Comparison of ENCODE assay signal across 23 cellular contexts in the genomic region with DNA sequence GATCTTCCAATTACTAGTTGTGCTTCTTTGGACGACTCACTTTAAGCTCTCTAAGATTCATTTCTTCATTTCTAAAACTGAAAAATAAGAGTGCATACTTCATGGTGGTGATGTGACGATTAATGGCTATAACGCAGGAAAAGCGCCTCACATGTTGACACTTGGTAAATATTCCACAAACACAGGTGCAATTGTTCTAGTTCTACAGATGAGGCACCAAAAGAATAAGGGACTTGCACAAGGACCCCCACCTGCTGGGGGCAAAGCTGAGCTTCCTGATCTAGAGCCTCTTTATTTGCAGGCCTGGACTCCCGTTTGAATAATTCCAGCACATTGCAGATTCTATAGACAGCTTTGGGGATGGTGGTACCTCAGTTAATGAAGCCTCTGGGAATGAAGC.
"Had no signal": no experiment of that assay in that cellular context is flagged by ENCODE, and none has a peak within 500 bp of the region (broad histone marks: within the 10 kb centered on the region; RNA-seq: fewer than 3 reads in every experiment).

No MANE protein-coding gene starts in this region.

- ATAC-seq: activated CD8-positive, alpha-beta T cell treated with anti-CD3 and anti-CD28 coated beads for 36 hours; activated T-cell treated with anti-CD3 and anti-CD28 coated beads, Interleukin-2, amount 50 U/mL, for 4 hours; activated T-helper 17 cell treated with anti-CD3 and anti-CD28 coated beads, Interleukin-2, amount 50 U/mL, for 72 hours; effector memory CD8-positive, alpha-beta T cell; left cardiac atrium; left ventricle myocardium superior; mucosa of descending colon; natural killer cell treated with Interleukin-12 subunit alpha and Interleukin-12 subunit beta and Interleukin-15 and Interleukin-18, amount 100 ng/mL, for 72 hours; right cardiac atrium; upper lobe of right lung had no signal

- DNase-seq: activated B cell treated with CpG ODN at 0.5 μM for 24 hours; activated CD4-positive, alpha-beta T cell treated with anti-CD3 and anti-CD28 coated beads, Interleukin-2, amount 50 U/mL, for 1 hour; activated CD8-positive, alpha-beta T cell treated with anti-CD3 and anti-CD28 coated beads for 36 hours; activated gamma-delta T cell treated with Interleukin-2 at 50 U/mL for 16 hours; activated naive CD4-positive, alpha-beta T cell treated with anti-CD3 and anti-CD28 coated beads, Interleukin-2, amount 50 U/mL, for 16 hours; activated T-cell treated with anti-CD3 and anti-CD28 coated beads, Interleukin-2, amount 50 U/mL, for 4 hours; amniotic stem cell; caudate nucleus; cortex of kidney; effector memory CD8-positive, alpha-beta T cell; head of caudate nucleus; hippocampal formation; left cardiac atrium; left ventricle myocardium superior; mucosa of descending colon; posterior cingulate gyrus; right cardiac atrium; spleen; stimulated activated naive CD4-positive, alpha-beta T cell; tibial artery; upper lobe of right lung had no signal
